Comparison of ENCODE assay signal across 9 cellular contexts in the genomic region with DNA sequence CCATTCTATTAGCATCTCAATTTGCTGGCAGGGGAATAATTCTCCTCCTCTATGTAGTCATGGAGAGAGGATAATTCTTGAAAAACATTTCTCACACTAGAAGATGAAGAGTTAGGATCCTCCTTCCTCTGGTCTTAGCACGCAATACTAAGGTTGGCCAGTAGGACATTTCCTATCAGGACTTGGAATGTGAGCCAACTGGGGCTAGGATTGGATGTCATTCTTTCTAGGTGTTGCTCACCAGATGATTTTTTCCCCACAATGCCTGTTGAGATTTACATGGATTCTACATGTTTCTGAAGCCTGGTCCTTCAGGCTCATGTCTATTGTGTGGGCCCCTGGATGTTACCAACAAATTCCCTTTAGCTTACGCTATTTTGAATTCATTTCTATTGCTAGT. TPM values are rescaled to one million over a fixed set of nuclear protein-coding genes. Genes with fewer than 3 reads are reported as not detected.
DNase-seq lines count a peak whose midpoint lies in the region; ATAC-seq and TF ChIP-seq lines count a peak whose summit lies in the region.
"Had no signal": no experiment of that assay in that cellular context is flagged by ENCODE, and none has a peak within 500 bp of the region (broad histone marks: within the 10 kb centered on the region; RNA-seq: fewer than 3 reads in every experiment).

No MANE protein-coding gene starts in this region.

- no peak overlapping the region for H3K9ac ChIP-seq in PC-3 (ENCODE audit: low read length)

- no peaks in the 10 kb centered on the region for H3K79me2 ChIP-seq in PC-3 (ENCODE audit: low read length)

- POLR2A ChIA-PET in PC-3 (lab: Charles Lee; ENCODE audit: unreplicated experiment): no interaction called here

- H3K9me3 ChIP-seq in cardiac muscle cell (ENCODE audit: low read depth) (no peaks in the 10 kb centered on the region), right atrium auricular region (no peaks in the 10 kb centered on the region), PC-3 (ENCODE audit: low read length) (no peaks in the 10 kb centered on the region)

- H4K20me1 ChIP-seq in PC-3 (ENCODE audit: low read length): no peaks in the 10 kb centered on the region

- no peak overlapping the region for H2AFZ ChIP-seq in PC-3 (ENCODE audit: low read length)

- no TSS peak for BruUV-seq in PC-3 (replicated peaks; lab: Mats Ljungman, UMichigan)

- H3K27ac ChIP-seq in cardiac muscle cell (no peak overlapping the region), right atrium auricular region (no peak overlapping the region), PC-3 (ENCODE audit: low read length) (no peak overlapping the region)

- TF ChIP-seq CTCF in cardiac muscle cell (IDR thresholded peaks at IDR 0.05; ENCODE audit: low read depth, low read length): peak; percentile 34
- peak in 1 of 2 donors; percentile 28 for TF ChIP-seq CTCF in right atrium auricular region (IDR thresholded peaks at IDR 0.05)
- peak; percentile 75 for TF ChIP-seq CTCF in PC-3 (conservative IDR thresholded peaks at IDR 0.05; ENCODE audit: low read depth, low read length)
- peak; percentile 58 for TF ChIP-seq CTCF in fibroblast of mammary gland (conservative IDR thresholded peaks at IDR 0.05; ENCODE audit: control insufficient read depth, insufficient read depth, low read depth, low read length)

- ATAC-seq in PC-3 (no peak), HG03571 (IDR thresholded peaks at IDR 0.05; ENCODE audit: unreplicated experiment) (no peak), left lobe of liver (no peak)

- no peak overlapping the region for H3K4me2 ChIP-seq in PC-3 (ENCODE audit: low read length)

- in situ Hi-C loops in G401 (cut with HindIII; ENCODE audit: low sequenced_read_pairs): no loop called here

- no peaks in the 10 kb centered on the region for H3F3A ChIP-seq in PC-3 (ENCODE audit: low read length, unreplicated experiment)

- intact Hi-C loops in PC-3 (cut with micrococcal nuclease): no loop called here

- 0 out of 2 replicates have a peak, but pooled peaks cover 3% of the 10 kb centered on the region for H3K9me2 ChIP-seq in PC-3 (replicated peaks; ENCODE audit: low read length)

- DNase-seq in cardiac muscle cell (ENCODE audit: low read depth in 1 of 2, low spot score in 1 of 2): no peak
- DNase-seq in right atrium auricular region (ENCODE audit: low spot score): no peak
- DNase-seq in PC-3: peak; percentile 68
- DNase-seq in fibroblast of mammary gland (ENCODE audit: low read depth): peak; percentile 29
- no peak for DNase-seq in effector CD8-positive, alpha-beta T cell (lab: John Stamatoyannopoulos, UW)
- DNase-seq in left lobe of liver (ENCODE audit: low spot score): no peak
- no peak for DNase-seq in G401 (ENCODE audit: low spot score)
- DNase-seq: activated CD4-positive, alpha-beta T cell treated with anti-CD3 and anti-CD28 coated beads for 4 hours had no signal

- no peaks in the 10 kb centered on the region for H3K36me3 ChIP-seq in cardiac muscle cell
- no peaks in the 10 kb centered on the region for H3K36me3 ChIP-seq in right atrium auricular region
- H3K36me3 ChIP-seq in PC-3 (ENCODE audit: low read depth, low read length): no peaks in the 10 kb centered on the region

- H3K27me3 ChIP-seq in cardiac muscle cell (no peaks in the 10 kb centered on the region), right atrium auricular region (no peaks in the 10 kb centered on the region), PC-3 (ENCODE audit: low read length) (peaks cover 32% of the 10 kb centered on the region)

- CTCF ChIA-PET in PC-3 (lab: Charles Lee): no interaction called here

- no peak overlapping the region for H3K4me3 ChIP-seq in cardiac muscle cell
- H3K4me3 ChIP-seq in right atrium auricular region: no peak overlapping the region
- no peak overlapping the region for H3K4me3 ChIP-seq in PC-3 (ENCODE audit: low read length)
- no peak overlapping the region for H3K4me3 ChIP-seq in fibroblast of mammary gland (ENCODE audit: control insufficient read depth, low read depth, low read length)

- H3K4me1 ChIP-seq in cardiac muscle cell (ENCODE audit: low read depth) (no peaks in the 10 kb centered on the region), right atrium auricular region (no peaks in the 10 kb centered on the region), PC-3 (ENCODE audit: insufficient read depth, low read length) (no peaks in the 10 kb centered on the region)

RNA-seq across cellular contexts. Expression of a gene that starts 28.0 kb away (rescaled TPM):
- total RNA-seq in cardiac muscle cell (2.1 TPM in 1 of 2 replicates, not detected in the other), right atrium auricular region (1,000 to 10,000 TPM in 1 of 2 donors, 100 to 1,000 TPM in 1; 767 to 1,160 TPM), PC-3 (2014; rRNA removed) (0.40 TPM in 1 of 2 replicates, not detected in the other), left lobe of liver (not detected)
- polyA plus RNA-seq in cardiac muscle cell: 2.5 and 3.1 TPM in 2 replicates
- total RNA-seq in G401 (2014; rRNA removed; shearing (Covaris generic)): not detected in 2 replicates

Comparison
In these comparisons a context has a peak if more than half of its experiments do, and no peak if none do; other contexts are left out.
1. RNA of a gene that starts 28.0 kb away (total RNA-seq): 767 to 1,160 TPM in right atrium auricular region; 0.40 TPM in PC-3, 2.1 TPM in cardiac muscle cell, not detected in left lobe of liver (single experiment) and not detected in G401; every median in the first group is over 100 times any median in the second.
2. DNase-seq: peak in PC-3 (single experiment) and fibroblast of mammary gland (single experiment); none in cardiac muscle cell (0 of 2), right atrium auricular region (single experiment), effector CD8-positive, alpha-beta T cell (single experiment), left lobe of liver (single experiment) and G401 (single experiment).